In genomic region chr1:210584439-210585113, GRCh38 we compare ENCODE assay signal across 8 cellular contexts.
A peak's percentile ranks its signal among the peaks of the same experiment; 100 is the strongest.
DNase-seq lines count a peak whose midpoint lies in the region; ATAC-seq and TF ChIP-seq lines count a peak whose summit lies in the region.

No MANE protein-coding gene starts in this region.

- no peak overlapping the region for H3K4me2 ChIP-seq in DND-41 (ENCODE audit: insufficient read depth, low read length)

- no peaks in the 10 kb centered on the region for H3K9me3 Mint-ChIP-seq in activated T-helper 17 cell treated with anti-CD3 and anti-CD28 coated beads, Interleukin-2, amount 50 U/mL, for 72 hours

- peaks cover under 1% of the 10 kb centered on the region for H3K27me3 ChIP-seq in DND-41 (ENCODE audit: insufficient read depth, low read length, poor library complexity)
- no peaks in the 10 kb centered on the region for H3K27me3 ChIP-seq in MG63
- no peaks in the 10 kb centered on the region for H3K27me3 ChIP-seq in tibial artery

- H3K27ac Mint-ChIP-seq in activated T-helper 17 cell treated with anti-CD3 and anti-CD28 coated beads, Interleukin-2, amount 50 U/mL, for 72 hours: no peak overlapping the region

- CTCF ChIA-PET in RWPE1 (lab: Yijun Ruan, JAX): interaction anchor here (0.8 kb wide), 1 partner anchor 1070 kb away, joined by 3 read pairs; no protein-coding TSS in a partner anchor

- no peaks in the 10 kb centered on the region for H4K20me1 ChIP-seq in DND-41 (ENCODE audit: insufficient read depth, low read length)

- H3K9me3 ChIP-seq in DND-41 (ENCODE audit: insufficient read depth, low read length, severe bottlenecking): no peaks in the 10 kb centered on the region
- no peaks in the 10 kb centered on the region for H3K9me3 ChIP-seq in MG63
- H3K9me3 ChIP-seq in tibial artery: no peaks in the 10 kb centered on the region

- H3K4me1 ChIP-seq in DND-41 (ENCODE audit: insufficient read depth, low read length) (no peaks in the 10 kb centered on the region), tibial artery (no peaks in the 10 kb centered on the region)

- no peaks in the 10 kb centered on the region for H3K27me3 Mint-ChIP-seq in activated T-helper 17 cell treated with anti-CD3 and anti-CD28 coated beads, Interleukin-2, amount 50 U/mL, for 72 hours

- H3K79me2 ChIP-seq in DND-41 (ENCODE audit: insufficient read depth, low read length): no peaks in the 10 kb centered on the region

- no peaks in the 10 kb centered on the region for H3K36me3 Mint-ChIP-seq in activated T-helper 17 cell treated with anti-CD3 and anti-CD28 coated beads, Interleukin-2, amount 50 U/mL, for 72 hours (ENCODE audit: low read depth)

- no peak overlapping the region for H2AFZ ChIP-seq in DND-41 (ENCODE audit: low read depth, low read length)

- POLR2A ChIA-PET in RWPE1 (lab: Yijun Ruan, JAX; ENCODE audit: low non-redundant PET): no interaction called here

- peak; percentile 76 for DNase-seq in DND-41
- DNase-seq in H4 (ENCODE audit: low spot score): peak; percentile 84
- peak; percentile 71 for DNase-seq in MG63
- DNase-seq in RWPE1 (ENCODE audit: low spot score): peak; percentile 74
- DNase-seq in foreskin fibroblast: peak; percentile 67 to 90
- peak; percentile 72 for DNase-seq in omental fat pad (ENCODE audit: low spot score)
- peak; percentile 67 to 78 for DNase-seq in tibial artery

- ATAC-seq in DND-41 (ENCODE audit: insufficient read depth, low read depth) (peak; percentile 91), omental fat pad (ENCODE audit: low FRiP score) (no peak)
- ATAC-seq in activated T-helper 17 cell treated with anti-CD3 and anti-CD28 coated beads, Interleukin-2, amount 50 U/mL, for 72 hours (replicated peaks): peak; percentile 80

- H3K27ac ChIP-seq in DND-41 (ENCODE audit: low read length) (no peak overlapping the region), RWPE1 (no peak overlapping the region), tibial artery (no peak overlapping the region)

- no peak overlapping the region for H3K4me3 ChIP-seq in DND-41 (ENCODE audit: low read depth in 1 of 2, low read length in 2 of 2)
- H3K4me3 ChIP-seq in MG63: no peak overlapping the region
- H3K4me3 ChIP-seq in foreskin fibroblast (ENCODE audit: low read depth in 1 of 2, low read length in 2 of 2): no peak overlapping the region
- H3K4me3 ChIP-seq in tibial artery: no peak overlapping the region

- no peak overlapping the region for H3K9ac ChIP-seq in DND-41 (ENCODE audit: low read depth, low read length)

- H3K4me1 Mint-ChIP-seq in activated T-helper 17 cell treated with anti-CD3 and anti-CD28 coated beads, Interleukin-2, amount 50 U/mL, for 72 hours: no peaks in the 10 kb centered on the region

- H3K4me3 Mint-ChIP-seq in activated T-helper 17 cell treated with anti-CD3 and anti-CD28 coated beads, Interleukin-2, amount 50 U/mL, for 72 hours: no peak overlapping the region

- TF ChIP-seq CTCF in DND-41 (IDR thresholded peaks at IDR 0.05; ENCODE audit: borderline replicate concordance, extremely low read depth, low read length, poor library complexity, severe bottlenecking) (peak; percentile 83), RWPE1 (conservative IDR thresholded peaks at IDR 0.05; ENCODE audit: low read depth) (peak; percentile 59), foreskin fibroblast (IDR thresholded peaks at IDR 0.05; ENCODE audit: low read depth, low read length) (peak; percentile 73), omental fat pad (IDR thresholded peaks at IDR 0.05) (no peak), tibial artery (IDR thresholded peaks at IDR 0.05) (peak; percentile 45 to 56)

- intact Hi-C loops in tibial artery (cut with DNase I; ENCODE audit: low total_unique reads): loop anchor here (5.0 kb wide), 1 partner anchor 553 kb away; no protein-coding TSS in a partner anchor

- H3K36me3 ChIP-seq in DND-41 (ENCODE audit: insufficient read depth, low read length) (no peaks in the 10 kb centered on the region), MG63 (no peaks in the 10 kb centered on the region), tibial artery (no peaks in the 10 kb centered on the region)

Comparison
In these comparisons a context has a peak if more than half of its experiments do, and no peak if none do; other contexts are left out.
1. CTCF ChIP-seq: peak in DND-41 (single experiment), RWPE1 (single experiment), foreskin fibroblast (single experiment) and tibial artery (2 of 2); none in omental fat pad (0 of 3).
2. Peak in every context shown above with its lines, with median percentiles within 50 percentile points of each other: DNase-seq.